Comparison of ENCODE assay signal across 9 cellular contexts in the genomic region with DNA sequence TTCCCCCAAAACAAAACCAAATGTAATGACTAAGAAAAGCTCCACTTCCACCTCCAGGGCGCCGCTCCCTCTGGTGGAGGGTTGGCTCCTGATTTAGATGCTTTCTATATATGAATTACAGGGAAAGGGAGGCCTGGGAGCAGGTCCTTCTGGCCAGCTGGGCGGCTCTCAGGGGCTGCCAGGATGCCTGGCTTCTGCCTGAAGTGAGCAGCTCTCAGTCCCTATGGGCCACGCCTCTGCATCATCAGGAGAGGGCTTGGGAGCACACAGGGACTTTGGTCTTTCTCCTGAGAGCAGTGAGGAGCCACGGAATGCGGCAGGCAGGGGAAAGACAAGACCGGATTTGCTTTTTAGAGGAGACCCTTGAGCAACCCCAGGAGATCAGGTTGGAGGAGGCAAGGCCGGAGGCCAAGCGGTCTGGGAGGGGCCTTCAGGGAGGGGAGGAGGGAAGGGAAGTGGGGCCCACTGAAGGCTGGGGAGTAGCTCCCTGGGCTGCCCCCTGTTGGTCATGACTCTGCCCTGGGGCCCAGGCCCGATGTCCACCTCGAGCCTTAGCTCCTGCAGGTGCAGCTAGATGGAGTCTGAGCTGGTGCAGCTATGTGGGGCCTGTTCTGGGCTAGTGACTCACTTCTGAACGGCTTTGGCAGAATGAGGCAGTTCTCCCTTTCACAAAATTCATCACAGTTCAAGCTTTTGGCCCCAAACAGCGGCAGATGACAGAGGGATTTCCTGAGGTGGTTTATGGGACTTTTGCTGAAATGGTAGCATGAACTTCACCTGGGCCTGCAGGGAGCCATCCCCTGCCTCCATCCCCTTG. TPM values are rescaled to one million over a fixed set of nuclear protein-coding genes. Genes with fewer than 3 reads are reported as not detected.
DNase-seq lines count a peak whose midpoint lies in the region; TF ChIP-seq lines count a peak whose summit lies in the region.
"Had no signal": no experiment of that assay in that cellular context is flagged by ENCODE, and none has a peak within 500 bp of the region (broad histone marks: within the 10 kb centered on the region; RNA-seq: fewer than 3 reads in every experiment).

No MANE protein-coding gene starts in this region.

- H3K9me3 Mint-ChIP-seq in HFFc6 (no peaks in the 10 kb centered on the region), mesothelial cell of epicardium (no peaks in the 10 kb centered on the region)
- H3K9me3 Mint-ChIP-seq in T-helper 2 cell treated with Interferon-gamma antibody and Interleukin-4, amounts not matched to agents 5 μg/mL and 100 μg/mL, for 36 hours: no peaks in the 10 kb centered on the region
- H3K9me3 Mint-ChIP-seq: activated naive CD4-positive, alpha-beta T cell treated with anti-CD3 and anti-CD28 coated beads, Interleukin-2, amount 50 U/mL, for 24 hours had no signal

- H3K27me3 Mint-ChIP-seq in HFFc6 (ENCODE audit: insufficient read depth): peaks cover 1% of the 10 kb centered on the region; the same call in 1 of the 2 replicates
- peaks cover under 1% of the 10 kb centered on the region for H3K27me3 Mint-ChIP-seq in T-helper 2 cell treated with Interferon-gamma antibody and Interleukin-4, amounts not matched to agents 5 μg/mL and 100 μg/mL, for 36 hours (ENCODE audit: low read depth)
- no peaks in the 10 kb centered on the region for H3K27me3 Mint-ChIP-seq in mesothelial cell of epicardium (ENCODE audit: low read depth)
- H3K27me3 Mint-ChIP-seq: activated naive CD4-positive, alpha-beta T cell treated with anti-CD3 and anti-CD28 coated beads, Interleukin-2, amount 50 U/mL, for 24 hours had no signal

- TF ChIP-seq CTCF in HFFc6 (IDR thresholded peaks at IDR 0.05): peak; percentile 75
- TF ChIP-seq CTCF in mesothelial cell of epicardium (IDR thresholded peaks at IDR 0.05; ENCODE audit: unreplicated experiment): no peak

- no peaks in the 10 kb centered on the region for H3K36me3 Mint-ChIP-seq in HFFc6 (ENCODE audit: low read depth)
- H3K36me3 Mint-ChIP-seq in T-helper 2 cell treated with Interferon-gamma antibody and Interleukin-4, amounts not matched to agents 5 μg/mL and 100 μg/mL, for 36 hours (ENCODE audit: low read depth): no peaks in the 10 kb centered on the region
- no peaks in the 10 kb centered on the region for H3K36me3 Mint-ChIP-seq in mesothelial cell of epicardium
- H3K36me3 Mint-ChIP-seq: activated naive CD4-positive, alpha-beta T cell treated with anti-CD3 and anti-CD28 coated beads, Interleukin-2, amount 50 U/mL, for 24 hours had no signal

- peaks cover 36% of the 10 kb centered on the region for H3K4me1 Mint-ChIP-seq in HFFc6 (ENCODE audit: low read depth)
- H3K4me1 Mint-ChIP-seq in T-helper 2 cell treated with Interferon-gamma antibody and Interleukin-4, amounts not matched to agents 5 μg/mL and 100 μg/mL, for 36 hours (ENCODE audit: low read depth): peaks cover 27% of the 10 kb centered on the region
- peaks cover 27% of the 10 kb centered on the region for H3K4me1 Mint-ChIP-seq in mesothelial cell of epicardium

- H3K27ac Mint-ChIP-seq in HFFc6 (no peak overlapping the region), mesothelial cell of epicardium (peak overlapping the region; percentile 59)
- H3K27ac Mint-ChIP-seq in T-helper 2 cell treated with Interferon-gamma antibody and Interleukin-4, amounts not matched to agents 5 μg/mL and 100 μg/mL, for 36 hours: peak overlapping the region; percentile 42

- H3K4me3 Mint-ChIP-seq in HFFc6: no peak overlapping the region
- H3K4me3 Mint-ChIP-seq in T-helper 2 cell treated with Interferon-gamma antibody and Interleukin-4, amounts not matched to agents 5 μg/mL and 100 μg/mL, for 36 hours: peak overlapping the region; percentile 8
- H3K4me3 Mint-ChIP-seq in mesothelial cell of epicardium: no peak overlapping the region
- H3K4me3 Mint-ChIP-seq: activated naive CD4-positive, alpha-beta T cell treated with anti-CD3 and anti-CD28 coated beads, Interleukin-2, amount 50 U/mL, for 24 hours had no signal

- DNase-seq in SKM-1 treated with dmso at 0.1 percent for 144 hours (lab: John Stamatoyannopoulos, UW; ENCODE audit: unreplicated experiment) (peak; percentile 2), SKM-1 (lab: John Stamatoyannopoulos, UW; ENCODE audit: unreplicated experiment) (no peak), HFFc6 (peak; percentile 23), mesothelial cell of epicardium (ENCODE audit: low spot score in 2 of 2, unreplicated experiment in 2 of 2) (no peak), T1000 (lab: John Stamatoyannopoulos, UW) (no peak), NCI-H1105 treated with DMSO at 0.1 percent for 48 hours (lab: John Stamatoyannopoulos, UW) (no peak), OCI-M2 (lab: John Stamatoyannopoulos, UW; ENCODE audit: unreplicated experiment) (no peak)
- peak; percentile 44 for DNase-seq in T-helper 2 cell treated with Interferon-gamma antibody and Interleukin-4, amounts not matched to agents 5 μg/mL and 100 μg/mL, for 36 hours (ENCODE audit: low spot score)

RNA-seq across cellular contexts. Expression of gene GRHPR, which starts 11.3 kb away (rescaled TPM):
- 100 to 1,000 TPM; 106 to 116 (median 111) TPM for total RNA-seq in HFFc6 (2021; fragmentation: NEBNext Ultra II Directional; extraction: Animal tissue kit (Norgen Biotek cat#: 25700))
- 99.5 to 106 TPM (median 102 TPM) in 3 replicates for total RNA-seq in mesothelial cell of epicardium

RNA-seq across cellular contexts. Expression of gene ZBTB5, which starts 54.1 kb away (rescaled TPM):
- total RNA-seq in HFFc6 (2021; fragmentation: NEBNext Ultra II Directional; extraction: Animal tissue kit (Norgen Biotek cat#: 25700)): 1 to 10 TPM; 4.6 to 5.9 (median 5.3) TPM
- total RNA-seq in mesothelial cell of epicardium: 34.2 to 35.3 TPM (median 35.2 TPM) in 3 replicates

Comparison
In these comparisons a context has a peak if more than half of its experiments do, and no peak if none do; other contexts are left out.
1. DNase-seq: peak in SKM-1 treated with dmso at 0.1 percent for 144 hours (single experiment), HFFc6 (single experiment) and T-helper 2 cell treated with Interferon-gamma antibody and Interleukin-4, amounts not matched to agents 5 μg/mL and 100 μg/mL, for 36 hours (single experiment); none in SKM-1 (single experiment), mesothelial cell of epicardium (0 of 2), T1000 (single experiment), NCI-H1105 treated with DMSO at 0.1 percent for 48 hours (single experiment) and OCI-M2 (single experiment).